In the genomic region with DNA sequence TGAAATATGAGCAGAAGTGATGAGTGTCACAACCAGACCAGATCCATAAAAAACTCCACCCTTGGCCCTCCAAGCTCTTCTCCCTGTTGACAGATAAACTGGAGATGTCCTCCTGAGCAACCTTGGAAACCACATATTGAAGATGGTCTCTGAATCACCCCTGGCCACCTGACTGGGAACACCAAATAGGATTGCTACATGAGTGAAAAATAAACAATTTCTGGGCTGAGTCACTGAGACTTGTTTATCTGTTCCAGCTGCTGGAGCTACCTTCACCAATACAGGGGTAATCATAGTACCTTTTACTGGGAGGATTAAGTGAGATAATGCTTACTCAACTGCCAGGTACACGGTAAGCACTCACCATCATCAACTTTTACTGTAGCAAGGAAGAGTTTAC, we compare ENCODE assay signal across 1 cellular context.
TF ChIP-seq lines count a peak whose summit lies in the region.

No MANE protein-coding gene starts in this region.

TF ChIP-seq in HCT116, 20 proteins besides CTCF, POLR2A, EP300 and RAD21 (continued from another document):
- TF ChIP-seq, protein P1, sequence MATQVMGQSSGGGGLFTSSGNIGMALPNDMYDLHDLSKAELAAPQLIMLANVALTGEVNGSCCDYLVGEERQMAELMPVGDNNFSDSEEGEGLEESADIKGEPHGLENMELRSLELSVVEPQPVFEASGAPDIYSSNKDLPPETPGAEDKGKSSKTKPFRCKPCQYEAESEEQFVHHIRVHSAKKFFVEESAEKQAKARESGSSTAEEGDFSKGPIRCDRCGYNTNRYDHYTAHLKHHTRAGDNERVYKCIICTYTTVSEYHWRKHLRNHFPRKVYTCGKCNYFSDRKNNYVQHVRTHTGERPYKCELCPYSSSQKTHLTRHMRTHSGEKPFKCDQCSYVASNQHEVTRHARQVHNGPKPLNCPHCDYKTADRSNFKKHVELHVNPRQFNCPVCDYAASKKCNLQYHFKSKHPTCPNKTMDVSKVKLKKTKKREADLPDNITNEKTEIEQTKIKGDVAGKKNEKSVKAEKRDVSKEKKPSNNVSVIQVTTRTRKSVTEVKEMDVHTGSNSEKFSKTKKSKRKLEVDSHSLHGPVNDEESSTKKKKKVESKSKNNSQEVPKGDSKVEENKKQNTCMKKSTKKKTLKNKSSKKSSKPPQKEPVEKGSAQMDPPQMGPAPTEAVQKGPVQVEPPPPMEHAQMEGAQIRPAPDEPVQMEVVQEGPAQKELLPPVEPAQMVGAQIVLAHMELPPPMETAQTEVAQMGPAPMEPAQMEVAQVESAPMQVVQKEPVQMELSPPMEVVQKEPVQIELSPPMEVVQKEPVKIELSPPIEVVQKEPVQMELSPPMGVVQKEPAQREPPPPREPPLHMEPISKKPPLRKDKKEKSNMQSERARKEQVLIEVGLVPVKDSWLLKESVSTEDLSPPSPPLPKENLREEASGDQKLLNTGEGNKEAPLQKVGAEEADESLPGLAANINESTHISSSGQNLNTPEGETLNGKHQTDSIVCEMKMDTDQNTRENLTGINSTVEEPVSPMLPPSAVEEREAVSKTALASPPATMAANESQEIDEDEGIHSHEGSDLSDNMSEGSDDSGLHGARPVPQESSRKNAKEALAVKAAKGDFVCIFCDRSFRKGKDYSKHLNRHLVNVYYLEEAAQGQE (IDR thresholded peaks at IDR 0.05; ENCODE audit: low read depth): no peak
- TF ChIP-seq SRF (IDR thresholded peaks at IDR 0.05; ENCODE audit: low read depth) (no peak), POLR2AphosphoS5 (IDR thresholded peaks at IDR 0.05; ENCODE audit: low read depth, low read length) (no peak)
